Comparison of ENCODE assay signal across 34 cellular contexts in genomic region chr2:125167152-125167551, GRCh38.
A peak's percentile ranks its signal among the peaks of the same experiment; 100 is the strongest.
DNase-seq lines count a peak whose midpoint lies in the region; ATAC-seq, FAIRE-seq and TF ChIP-seq lines count a peak whose summit lies in the region.
"Had no signal": no experiment of that assay in that cellular context is flagged by ENCODE, and none has a peak within 500 bp of the region (broad histone marks: within the 10 kb centered on the region; RNA-seq: fewer than 3 reads in every experiment).

No MANE protein-coding gene starts in this region.

- no peaks in the 10 kb centered on the region for H3K27me3 Mint-ChIP-seq in T-cell
- H3K27me3 Mint-ChIP-seq: B cell; naive thymus-derived CD8-positive, alpha-beta T cell; stimulated activated naive CD8-positive, alpha-beta T cell treated with anti-CD3 and anti-CD28 coated beads, Interleukin-15, amount 100 ng/mL, for 72 hours had no signal

- TF ChIP-seq CTCF in AG10803 (conservative IDR thresholded peaks at IDR 0.05; ENCODE audit: low read length) (no peak), GM12878 (IDR thresholded peaks at IDR 0.05 in 2 of 3, conservative IDR thresholded peaks at IDR 0.05 in 1 of 3; ENCODE audit: control insufficient read depth in 2 of 3, extremely low read depth in 1 of 3, insufficient read depth in 1 of 3, low read depth in 3 of 3, low read length in 3 of 3) (no peak), fibroblast of villous mesenchyme (IDR thresholded peaks at IDR 0.05; ENCODE audit: insufficient read depth, low read depth, low read length) (no peak)

- H2AFZ ChIP-seq in GM12878 (ENCODE audit: control insufficient read depth, low read depth, low read length): peak overlapping the region; percentile 29; the same call in 1 of the 2 replicates

- intact Hi-C loops in GM12878 (cut with micrococcal nuclease; ENCODE audit: unreplicated experiment): no loop called here

- no peak for TF ChIP-seq RAD21 in GM12878 (IDR thresholded peaks at IDR 0.05; ENCODE audit: insufficient read depth, low read depth, low read length)

- H3K4me3 ChIP-seq in AG10803 (ENCODE audit: low read length) (no peak overlapping the region), GM12878 (no peak overlapping the region), fibroblast of villous mesenchyme (ENCODE audit: low read depth, low read length) (no peak overlapping the region)
- H3K4me3 ChIP-seq: coronary artery, K562, skin epidermis, tibial artery had no signal

- SMC1A ChIA-PET in GM12878 (lab: Charles Lee; ENCODE audit: uncharacterized antibody, unreplicated experiment): interaction anchor here (0.6 kb wide), 1 partner anchor 117 kb away, joined by 3 read pairs; no protein-coding TSS in a partner anchor

- H3K4me3 Mint-ChIP-seq in T-cell: no peak overlapping the region
- H3K4me3 Mint-ChIP-seq: activated naive CD4-positive, alpha-beta T cell treated with anti-CD3 and anti-CD28 coated beads for 36 hours; activated T-helper 1 cell treated with anti-CD3 and anti-CD28 coated beads, Interleukin-12 subunit alpha, Interleukin-12 subunit beta, Interleukin-2, Interleukin-4 antibody, amounts not matched to agents 30 ng/mL and 10 ng/mL and 1 ng/mL, durations not matched to agents 14 hours and 24 hours and 36 hours; B cell; naive thymus-derived CD8-positive, alpha-beta T cell; stimulated activated naive CD8-positive, alpha-beta T cell treated with anti-CD3 and anti-CD28 coated beads, Interleukin-15, amount 100 ng/mL, for 72 hours had no signal

- POLR2A ChIA-PET in GM12878 (lab: Charles Lee): no interaction called here
- POLR2A ChIA-PET in T-cell (lab: Charles Lee): no interaction called here

- peaks cover 0 to 12% (median 8%) of the 10 kb centered on the region in 3 donors for H3K9me3 Mint-ChIP-seq in T-cell
- H3K9me3 Mint-ChIP-seq: activated naive CD4-positive, alpha-beta T cell treated with anti-CD3 and anti-CD28 coated beads for 36 hours had no signal

- no peaks in the 10 kb centered on the region for H3K79me2 ChIP-seq in GM12878 (ENCODE audit: control insufficient read depth, insufficient read depth, low read length)

- no peaks in the 10 kb centered on the region for H3K9me3 ChIP-seq in GM12878 (replicated peaks; ENCODE audit: control insufficient read depth, insufficient read depth, low read length)
- H3K9me3 ChIP-seq: tibial artery had no signal

- no peak overlapping the region for H3K4me2 ChIP-seq in GM12878 (ENCODE audit: control insufficient read depth, insufficient read depth)

- WGBS in GM12878 (ENCODE audit: insufficient coverage, insufficient replicate concordance, low lambda C conversion rate, missing lambda C conversion rate): 0% methylated on average over 2 of the region's 2 CpGs

- no peaks in the 10 kb centered on the region for H3K4me1 Mint-ChIP-seq in T-cell
- H3K4me1 Mint-ChIP-seq: B cell; naive thymus-derived CD8-positive, alpha-beta T cell; stimulated activated naive CD8-positive, alpha-beta T cell treated with anti-CD3 and anti-CD28 coated beads, Interleukin-15, amount 100 ng/mL, for 72 hours had no signal

- H3K27me3 ChIP-seq in GM12878 (replicated peaks in 1 of 2; ENCODE audit: control insufficient read depth in 2 of 2, insufficient read depth in 2 of 2, low read length in 1 of 2): no peaks in the 10 kb centered on the region
- H3K27me3 ChIP-seq: tibial artery had no signal

- CTCF ChIA-PET in GM12878 (lab: Yijun Ruan, JAX) (no interaction called here), T-cell (lab: Charles Lee) (no interaction called here)

- peak; percentile 49 for DNase-seq in AG10803 (ENCODE audit: low read depth)
- DNase-seq in HT1080 (ENCODE audit: low read depth): peak; percentile 48
- no peak for DNase-seq in GM12878 (ENCODE audit: low read depth, low spot score)
- peak; percentile 6 for DNase-seq in fibroblast of villous mesenchyme (ENCODE audit: low read depth)
- no peak for DNase-seq in SHP77 treated with DMSO at 0.1 percent for 48 hours (lab: John Stamatoyannopoulos, UW)
- no peak for DNase-seq in COR-L47 (lab: John Stamatoyannopoulos, UW)
- no peak for DNase-seq in T-cell
- DNase-seq: activated CD4-positive, alpha-beta T cell treated with anti-CD3 and anti-CD28 coated beads, Interleukin-2, amount 50 U/mL, for 48 hours; activated CD8-positive, alpha-beta memory T cell treated with anti-CD3 and anti-CD28 coated beads, Interleukin-2, amount 50 U/mL, for 4 hours; activated naive CD4-positive, alpha-beta T cell treated with anti-CD3 and anti-CD28 coated beads for 36 hours; amniotic stem cell; DMS153; effector memory CD4-positive, alpha-beta T cell; kidney; midbrain; naive thymus-derived CD8-positive, alpha-beta T cell; NCI-H1417 treated with DMSO at 0.1 percent for 48 hours; NCI-H2081; NCI-H345; NCI-H748 treated with DMSO at 0.1 percent for 48 hours; nucleus accumbens; stimulated activated CD4-positive, alpha-beta T cell treated with anti-CD3 and anti-CD28 coated beads, Interleukin-1b, Interleukin-23, amount 100 ng/mL, for 48 hours; stimulated activated CD8-positive, alpha-beta memory T cell treated with anti-CD3 and anti-CD28 coated beads, Interleukin-4, amount 100 ng/mL, for 48 hours; stimulated activated naive CD8-positive, alpha-beta T cell treated with anti-CD3 and anti-CD28 coated beads, Interleukin-15, amount 100 ng/mL, for 72 hours; tibial artery had no signal

- TF ChIP-seq EP300 in GM12878 (IDR thresholded peaks at IDR 0.05; ENCODE audit: borderline replicate concordance in 1 of 2, control insufficient read depth in 1 of 2, low read depth in 2 of 2, low read length in 2 of 2): no peak

- in situ Hi-C loops in GM12878 (cut with MboI): no loop called here

- peak; percentile 29 for ATAC-seq in GM12878
- ATAC-seq in HG02840 (IDR thresholded peaks at IDR 0.05; ENCODE audit: low FRiP score, unreplicated experiment): no peak
- ATAC-seq in T-cell (replicated peaks in 1 of 4): no peak
- ATAC-seq: activated CD4-positive, CD25-positive, alpha-beta regulatory T cell treated with anti-CD3 and anti-CD28 coated beads, Interleukin-2, amount 50 U/mL, for 24 hours; K562; naive thymus-derived CD8-positive, alpha-beta T cell; stimulated activated naive CD8-positive, alpha-beta T cell treated with anti-CD3 and anti-CD28 coated beads, Interleukin-15, amount 100 ng/mL, for 72 hours had no signal

- BruUV-seq in GM12878 (replicated peaks; lab: Mats Ljungman, UMichigan): no TSS peak

- H3K9ac ChIP-seq in GM12878 (ENCODE audit: control insufficient read depth, insufficient read depth, low read length): no peak overlapping the region

- H3K27ac Mint-ChIP-seq in T-cell: no peak overlapping the region
- H3K27ac Mint-ChIP-seq: activated naive CD4-positive, alpha-beta T cell treated with anti-CD3 and anti-CD28 coated beads for 36 hours; activated T-helper 1 cell treated with anti-CD3 and anti-CD28 coated beads, Interleukin-12 subunit alpha, Interleukin-12 subunit beta, Interleukin-2, Interleukin-4 antibody, amounts not matched to agents 30 ng/mL and 10 ng/mL and 1 ng/mL, durations not matched to agents 14 hours and 24 hours and 36 hours; B cell; naive thymus-derived CD8-positive, alpha-beta T cell; stimulated activated naive CD8-positive, alpha-beta T cell treated with anti-CD3 and anti-CD28 coated beads, Interleukin-15, amount 100 ng/mL, for 72 hours had no signal

- H3K4me1 ChIP-seq in GM12878 (ENCODE audit: control insufficient read depth, insufficient read depth, low read length): no peaks in the 10 kb centered on the region
- H3K4me1 ChIP-seq: tibial artery had no signal

- H3K36me3 Mint-ChIP-seq in T-cell: no peaks in the 10 kb centered on the region

- TF ChIP-seq POLR2A in GM12878 (IDR thresholded peaks at IDR 0.05; ENCODE audit: low read depth, low read length): no peak

- RAD21 ChIA-PET in GM12878 (lab: Charles Lee; ENCODE audit: unreplicated experiment): no interaction called here

- no peaks in the 10 kb centered on the region for H3K36me3 ChIP-seq in GM12878 (ENCODE audit: control insufficient read depth in 2 of 2, insufficient read depth in 2 of 2, low read length in 1 of 2)
- H3K36me3 ChIP-seq: tibial artery had no signal

- no peak for FAIRE-seq in GM12878 (lab: Jason Lieb, UNC)
- FAIRE-seq: A204.1, G401.6, K562, kidney had no signal

- no peak overlapping the region for H3K27ac ChIP-seq in GM12878 (ENCODE audit: control insufficient read depth, insufficient read depth)
- H3K27ac ChIP-seq: coronary artery, skin epidermis, tibial artery had no signal

- no peaks in the 10 kb centered on the region for H4K20me1 ChIP-seq in GM12878 (ENCODE audit: control insufficient read depth, insufficient read depth)

TF ChIP-seq in GM12878, 131 proteins besides CTCF, POLR2A, EP300 and RAD21 (continues in another document):
- TF ChIP-seq USF2 (IDR thresholded peaks at IDR 0.05; ENCODE audit: borderline replicate concordance, low read depth, low read length) (no peak), PAX5 (IDR thresholded peaks at IDR 0.05; ENCODE audit: borderline replicate concordance, low read depth, low read length) (no peak), RELA (IDR thresholded peaks at IDR 0.05; ENCODE audit: borderline replicate concordance, partially characterized antibody) (no peak), KAT2A (conservative IDR thresholded peaks at IDR 0.05; ENCODE audit: control insufficient read depth, low read depth, low read length) (no peak), RCOR1 (conservative IDR thresholded peaks at IDR 0.05; ENCODE audit: low read depth, low read length) (no peak), SMAD1 (IDR thresholded peaks at IDR 0.05; ENCODE audit: low read depth, partially characterized antibody) (no peak), PAX8 (IDR thresholded peaks at IDR 0.05) (no peak), RUNX3 (IDR thresholded peaks at IDR 0.05; ENCODE audit: low read length) (peak; percentile 48), FOXM1 (IDR thresholded peaks at IDR 0.05; ENCODE audit: low read depth, low read length) (peak; percentile 29; the same call in 1 of the 2 replicates), YY1 (IDR thresholded peaks at IDR 0.05; ENCODE audit: low read depth, low read length) (no peak)

Comparison
In these comparisons a context has a peak if more than half of its experiments do, and no peak if none do; other contexts are left out.
1. DNase-seq: peak in AG10803 (single experiment), HT1080 (single experiment) and fibroblast of villous mesenchyme (single experiment); none in GM12878 (single experiment), SHP77 treated with DMSO at 0.1 percent for 48 hours (single experiment), COR-L47 (single experiment) and T-cell (0 of 34).